ENCODE assay signal across 31 cellular contexts in genomic region chr2:65279756-65280155, GRCh38.
"Had no signal": no experiment of that assay in that cellular context is flagged by ENCODE, and none has a peak within 500 bp of the region (broad histone marks: within the 10 kb centered on the region; RNA-seq: fewer than 3 reads in every experiment).

No MANE protein-coding gene starts in this region.

- H3K4me1 ChIP-seq: body of pancreas had no signal

- H3K27ac Mint-ChIP-seq: activated B cell treated with CpG ODN at 0.5 μM for 24 hours; activated CD4-positive, alpha-beta memory T cell treated with anti-CD3 and anti-CD28 coated beads, Interleukin-2, amount 10 ng/mL, durations not matched to agents 7 days and 5 days; activated naive CD4-positive, alpha-beta T cell treated with anti-CD3 and anti-CD28 coated beads for 36 hours; activated naive CD4-positive, alpha-beta T cell treated with anti-CD3 and anti-CD28 coated beads, Interleukin-2, amount 50 U/mL, for 72 hours; activated T-cell treated with anti-CD3 and anti-CD28 coated beads, Interleukin-2, amount 50 U/mL, for 24 hours; activated T-helper 2 cell treated with anti-CD3 and anti-CD28 coated beads, Interferon-gamma antibody, Interleukin-2, Interleukin-4, amounts not matched to agents 10 μg/mL and 5 μg/mL and 100 μg/mL, durations not matched to agents 14 hours and 24 hours and 36 hours had no signal

- H3K36me3 ChIP-seq: adrenal gland, breast epithelium, Peyer's patch had no signal

- DNase-seq: activated B cell treated with CpG ODN at 0.5 μM for 24 hours; activated CD4-positive, alpha-beta memory T cell treated with anti-CD3 and anti-CD28 coated beads, Interleukin-2, amount 10 ng/mL, durations not matched to agents 7 days and 5 days; activated CD4-positive, alpha-beta T cell treated with anti-CD3 and anti-CD28 coated beads for 4 hours; activated CD4-positive, CD25-positive, alpha-beta regulatory T cell treated with anti-CD3 and anti-CD28 coated beads, Interleukin-2, amount 50 U/mL, for 72 hours; activated gamma-delta T cell; activated naive CD4-positive, alpha-beta T cell treated with anti-CD3 and anti-CD28 coated beads for 36 hours; activated T-cell treated with anti-CD3 and anti-CD28 coated beads, Interleukin-2, amount 50 U/mL, for 24 hours; adrenal gland; body of pancreas; Kasumi-1; KG1; MM.1S; MV-4-11; NCI-H1092; NCI-H1436 treated with DMSO at 0.1 percent for 48 hours; NCI-H1694 treated with DMSO at 0.1 percent for 48 hours; NCI-H2029; NCI-H345; NCI-H524 treated with DMSO at 0.1 percent for 48 hours; PC-3; Peyer's patch; RPMI8226; SIG-M5; SW 1271; T-helper 1 cell; T-helper 2 cell; T-helper 9 cell had no signal

- H3K4me3 ChIP-seq: adrenal gland, body of pancreas, breast epithelium, Peyer's patch had no signal

- H3K27me3 Mint-ChIP-seq: activated CD4-positive, alpha-beta memory T cell treated with anti-CD3 and anti-CD28 coated beads, Interleukin-2, amount 10 ng/mL, durations not matched to agents 7 days and 5 days had no signal

- H3K9me3 Mint-ChIP-seq: activated B cell treated with CpG ODN at 0.5 μM for 24 hours; activated CD4-positive, alpha-beta memory T cell treated with anti-CD3 and anti-CD28 coated beads, Interleukin-2, amount 10 ng/mL, durations not matched to agents 7 days and 5 days; activated naive CD4-positive, alpha-beta T cell treated with anti-CD3 and anti-CD28 coated beads for 36 hours; activated naive CD4-positive, alpha-beta T cell treated with anti-CD3 and anti-CD28 coated beads, Interleukin-2, amount 50 U/mL, for 72 hours; activated T-cell treated with anti-CD3 and anti-CD28 coated beads, Interleukin-2, amount 50 U/mL, for 24 hours; activated T-helper 2 cell treated with anti-CD3 and anti-CD28 coated beads, Interferon-gamma antibody, Interleukin-2, Interleukin-4, amounts not matched to agents 10 μg/mL and 5 μg/mL and 100 μg/mL, durations not matched to agents 14 hours and 24 hours and 36 hours had no signal

- ATAC-seq: activated naive CD4-positive, alpha-beta T cell treated with anti-CD3 and anti-CD28 coated beads, Interleukin-2, amount 50 U/mL, for 72 hours; body of pancreas; PC-3 had no signal

- H3K9me3 ChIP-seq: adrenal gland, body of pancreas, breast epithelium, Peyer's patch had no signal

- H3K27ac ChIP-seq: adrenal gland, body of pancreas, breast epithelium, Peyer's patch, VCaP had no signal

- H3K27me3 ChIP-seq: adrenal gland, body of pancreas, breast epithelium, Peyer's patch had no signal

- H3K36me3 Mint-ChIP-seq: activated naive CD4-positive, alpha-beta T cell treated with anti-CD3 and anti-CD28 coated beads, Interleukin-2, amount 50 U/mL, for 72 hours had no signal

- H3K4me3 Mint-ChIP-seq: activated B cell treated with CpG ODN at 0.5 μM for 24 hours; activated CD4-positive, alpha-beta memory T cell treated with anti-CD3 and anti-CD28 coated beads, Interleukin-2, amount 10 ng/mL, durations not matched to agents 7 days and 5 days; activated naive CD4-positive, alpha-beta T cell treated with anti-CD3 and anti-CD28 coated beads for 36 hours; activated T-cell treated with anti-CD3 and anti-CD28 coated beads, Interleukin-2, amount 50 U/mL, for 24 hours had no signal
